Comparison of ENCODE assay signal across 8 cellular contexts in the genomic region with DNA sequence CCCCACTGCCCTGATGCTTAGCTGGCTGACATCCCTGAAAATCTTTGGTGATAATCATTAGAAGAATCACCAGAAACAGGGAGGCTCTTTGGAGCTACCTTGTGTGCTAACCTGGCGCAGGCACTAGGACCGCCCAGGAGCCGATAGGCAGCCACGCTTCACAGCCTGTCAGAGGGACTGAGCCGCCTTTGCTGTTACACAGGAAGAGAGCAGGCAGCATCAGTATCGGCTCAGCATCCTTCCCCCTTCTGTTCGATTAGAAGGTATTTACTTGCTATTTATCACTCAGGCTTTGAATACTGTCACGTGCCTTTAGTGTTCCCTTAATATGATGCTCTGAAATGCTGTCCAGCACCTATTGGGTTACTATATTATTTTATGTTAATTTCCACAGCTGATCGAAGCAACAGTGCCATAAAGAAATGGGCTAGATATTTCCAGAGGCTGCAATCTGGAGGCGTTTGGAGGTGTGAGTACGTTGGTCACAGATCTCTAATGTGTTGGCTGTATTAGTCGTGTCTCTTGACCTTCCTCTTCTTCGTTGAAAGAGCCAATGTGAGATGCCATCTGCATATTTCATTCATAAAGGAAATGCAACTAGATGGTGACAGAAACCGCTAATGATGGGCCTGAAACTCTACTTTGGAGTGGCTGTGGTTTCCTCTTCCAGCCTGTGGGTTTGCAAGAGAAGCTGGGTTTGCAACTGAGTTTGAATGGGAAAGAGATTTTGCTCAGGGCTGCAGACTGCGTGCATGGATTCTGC.
DNase-seq lines count a peak whose midpoint lies in the region; ATAC-seq, FAIRE-seq and TF ChIP-seq lines count a peak whose summit lies in the region.

No MANE protein-coding gene starts in this region.

- DNase-seq in BE2C (peak; percentile 44), GM19239 (ENCODE audit: insufficient read length, low spot score) (peak; percentile 14), T-helper 2 cell (peak in 4 of 5 experiments; percentile 15 to 90 (median 23)), cerebellar cortex (ENCODE audit: low spot score) (peak; percentile 47), occipital lobe (lab: John Stamatoyannopoulos, UW) (peak; percentile 51), HuH-7 (ENCODE audit: low spot score) (no peak), NCI-H2029 (lab: John Stamatoyannopoulos, UW) (no peak)

- no peaks in the 10 kb centered on the region for H3K36me3 ChIP-seq in BE2C

- H3K4me1 ChIP-seq in BE2C: no peaks in the 10 kb centered on the region

- peak overlapping the region; percentile 61 for H3K4me3 ChIP-seq in BE2C (ENCODE audit: low read depth, low read length)

- peak; percentile 79 for ATAC-seq in HG03175 (IDR thresholded peaks at IDR 0.05; ENCODE audit: unreplicated experiment)

- no peak for TF ChIP-seq CTCF in BE2C (IDR thresholded peaks at IDR 0.05; ENCODE audit: low read depth, low read length)

- FAIRE-seq in GM19239 (lab: Jason Lieb, UNC): peak; percentile 39

- no peaks in the 10 kb centered on the region for H3K9me3 ChIP-seq in BE2C

- H3K27me3 ChIP-seq in BE2C: no peaks in the 10 kb centered on the region

Comparison
In these comparisons a context has a peak if more than half of its experiments do, and no peak if none do; other contexts are left out.
1. DNase-seq: peak in BE2C (single experiment), GM19239 (single experiment), T-helper 2 cell (4 of 5), cerebellar cortex (single experiment) and occipital lobe (single experiment); none in HuH-7 (single experiment) and NCI-H2029 (single experiment).